ENCODE assay signal across 9 cellular contexts in the genomic region with DNA sequence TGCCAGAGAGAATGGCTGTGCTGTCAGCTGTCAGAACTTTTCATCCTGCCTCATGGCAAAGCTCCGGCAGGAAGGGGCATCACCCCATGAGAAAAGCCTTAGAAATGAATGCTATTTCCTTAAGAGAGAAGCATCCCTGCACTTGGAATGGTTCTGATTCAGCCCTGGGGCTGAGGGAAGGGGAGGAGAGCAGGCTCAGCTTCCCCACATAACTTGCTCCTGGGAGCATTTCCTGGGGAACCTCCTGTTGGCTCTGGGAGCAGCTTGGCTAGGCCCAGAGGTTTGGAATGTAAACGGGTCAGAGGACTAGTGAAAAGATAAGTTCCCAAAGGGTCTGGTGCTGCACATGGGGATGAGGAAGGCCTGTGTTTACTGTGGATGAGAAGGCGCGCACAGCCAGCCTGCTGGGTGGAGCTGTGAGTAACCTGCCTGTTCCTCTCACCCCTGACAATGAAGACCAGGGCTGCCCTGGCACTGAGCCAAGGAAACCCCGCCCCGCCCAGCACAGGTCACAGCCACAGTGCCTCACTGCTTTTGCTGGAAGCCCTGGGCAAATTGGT. TPM values are rescaled to one million over a fixed set of nuclear protein-coding genes. Genes with fewer than 3 reads are reported as not detected.
DNase-seq lines count a peak whose midpoint lies in the region; ATAC-seq, FAIRE-seq and TF ChIP-seq lines count a peak whose summit lies in the region.
"Had no signal": no experiment of that assay in that cellular context is flagged by ENCODE, and none has a peak within 500 bp of the region (broad histone marks: within the 10 kb centered on the region; RNA-seq: fewer than 3 reads in every experiment).

No MANE protein-coding gene starts in this region.

- TF ChIP-seq POLR2A in HepG2 (IDR thresholded peaks at IDR 0.05; ENCODE audit: insufficient read depth in 1 of 2, low read depth in 2 of 2, low read length in 2 of 2): no peak

- H3K79me2 ChIP-seq in mammary epithelial cell (ENCODE audit: insufficient read depth, low read length) (no peaks in the 10 kb centered on the region), HepG2 (ENCODE audit: insufficient read depth, low read length) (no peaks in the 10 kb centered on the region)

- TF ChIP-seq RAD21 in HepG2 (CRISPR knock-in tag; IDR thresholded peaks at IDR 0.05): no peak

- H3K9me3 Mint-ChIP-seq in CD4-positive, alpha-beta memory T cell: no peaks in the 10 kb centered on the region
- H3K9me3 Mint-ChIP-seq in T-cell: no peaks in the 10 kb centered on the region

- no peak overlapping the region for H3K27ac ChIP-seq in CD4-positive, alpha-beta memory T cell (ENCODE audit: low read depth, low read length)
- H3K27ac ChIP-seq in mammary epithelial cell (ENCODE audit: insufficient read depth, low read depth, low read length): peak overlapping the region; percentile 1
- no peak overlapping the region for H3K27ac ChIP-seq in HepG2 (ENCODE audit: extremely low read length, insufficient read depth, low read length)

- no peak overlapping the region for H3K4me3 ChIP-seq in CD4-positive, alpha-beta memory T cell (ENCODE audit: low read length in 2 of 2)
- H3K4me3 ChIP-seq in mammary epithelial cell (replicated peaks in 1 of 3; ENCODE audit: insufficient read depth in 1 of 3, low read depth in 2 of 3, low read length in 3 of 3): no peak overlapping the region
- H3K4me3 ChIP-seq in HepG2 (replicated peaks in 1 of 3; ENCODE audit: insufficient read depth in 1 of 3, low read depth in 2 of 3, low read length in 3 of 3): no peak overlapping the region
- H3K4me3 ChIP-seq: HAP-1 had no signal

- peaks cover 1 to 9% (median 6%) of the 10 kb centered on the region in 4 donors for H3K4me1 Mint-ChIP-seq in CD4-positive, alpha-beta memory T cell
- peaks cover 5 to 11% (median 7%) of the 10 kb centered on the region in 3 donors for H3K4me1 Mint-ChIP-seq in T-cell

- DNase-seq in CD4-positive, alpha-beta memory T cell: peak; percentile 31 to 55 (median 51)
- DNase-seq in NAMALWA (ENCODE audit: low spot score) (peak; percentile 79), T-cell (peak in 23 of 34 experiments; percentile 9 to 57 (median 30)), mammary epithelial cell (peak; percentile 82), HepG2 (ENCODE audit: low spot score) (no peak), D721Med (ENCODE audit: insufficient read length, low spot score) (no peak)
- DNase-seq in stimulated activated CD8-positive, alpha-beta memory T cell treated with anti-CD3 and anti-CD28 coated beads, Interleukin-7, amount 100 ng/mL, for 4 hours (ENCODE audit: low read depth in 2 of 2): peak; percentile 25 to 39

- peak overlapping the region in 3 of 7 donors; percentile 11 to 65 (median 28) for H3K27ac Mint-ChIP-seq in CD4-positive, alpha-beta memory T cell
- no peak overlapping the region for H3K27ac Mint-ChIP-seq in T-cell

- H3K9me3 ChIP-seq in CD4-positive, alpha-beta memory T cell (ENCODE audit: control insufficient read depth in 1 of 2, low read length in 2 of 2): no peaks in the 10 kb centered on the region
- H3K9me3 ChIP-seq in mammary epithelial cell (replicated peaks; ENCODE audit: insufficient read depth, low read length): no peaks in the 10 kb centered on the region
- no peaks in the 10 kb centered on the region for H3K9me3 ChIP-seq in HepG2 (ENCODE audit: low read length)
- H3K9me3 ChIP-seq: HAP-1 had no signal

- WGBS in mammary epithelial cell (ENCODE audit: low coverage, missing lambda C conversion rate): 0% methylated on average over 6 of the region's 6 CpGs
- whole genome bisulfite sequencing in HepG2 (ENCODE audit: low lambda C conversion rate): 10% methylated on average over 2 of the region's 6 CpGs

- TF ChIP-seq EP300 in HepG2 (IDR thresholded peaks at IDR 0.05; ENCODE audit: low read depth in 2 of 2, low read length in 2 of 2) (no peak), HepG2 (CRISPR knock-in tag; IDR thresholded peaks at IDR 0.05; ENCODE audit: borderline replicate concordance) (no peak)

- no peaks in the 10 kb centered on the region for H3K36me3 ChIP-seq in CD4-positive, alpha-beta memory T cell (ENCODE audit: insufficient read depth, low read length)
- H3K36me3 ChIP-seq in mammary epithelial cell (ENCODE audit: insufficient read depth, low read length) (no peaks in the 10 kb centered on the region), HepG2 (replicated peaks in 1 of 2; ENCODE audit: control insufficient read depth in 1 of 2, insufficient read depth in 2 of 2, low read length in 2 of 2) (no peaks in the 10 kb centered on the region)
- H3K36me3 ChIP-seq: HAP-1 had no signal

- H3K4me1 ChIP-seq in CD4-positive, alpha-beta memory T cell (ENCODE audit: insufficient read depth, low read length): peaks cover 7% of the 10 kb centered on the region
- H3K4me1 ChIP-seq in mammary epithelial cell (ENCODE audit: insufficient read depth, low read length) (peaks cover 21% of the 10 kb centered on the region), HepG2 (ENCODE audit: insufficient read depth, low read length) (no peaks in the 10 kb centered on the region)
- H3K4me1 ChIP-seq: HAP-1 had no signal

- no TSS peak for BruUV-seq in mammary epithelial cell (replicated peaks; lab: Mats Ljungman, UMichigan)
- BruUV-seq in HepG2 (replicated peaks; lab: Mats Ljungman, UMichigan): no TSS peak

- no peaks in the 10 kb centered on the region for H4K20me1 ChIP-seq in mammary epithelial cell (ENCODE audit: insufficient read depth, low read length)
- H4K20me1 ChIP-seq in HepG2 (ENCODE audit: insufficient read depth, low read length): no peaks in the 10 kb centered on the region

- dilution Hi-C loops in mammary epithelial cell (cut with HindIII; ENCODE audit: low sequenced_read_pairs): no loop called here

- FAIRE-seq in HepG2 (lab: Jason Lieb, UNC): no peak
- FAIRE-seq in D721Med (lab: Jason Lieb, UNC): no peak

- H3K27me3 ChIP-seq in CD4-positive, alpha-beta memory T cell (ENCODE audit: insufficient read depth, low read length): peaks cover 9% of the 10 kb centered on the region
- H3K27me3 ChIP-seq in mammary epithelial cell (ENCODE audit: insufficient read depth, low read length): no peaks in the 10 kb centered on the region
- H3K27me3 ChIP-seq in HepG2 (ENCODE audit: control insufficient read depth in 1 of 2, insufficient read depth in 2 of 2, low read length in 2 of 2): peaks cover 1 to 39% of the 10 kb centered on the region in 2 experiments; a peak in 2 of 5 replicates

- peak overlapping the region; percentile 49 for H3K4me2 ChIP-seq in mammary epithelial cell (ENCODE audit: insufficient read depth, low read depth, low read length)
- H3K4me2 ChIP-seq in HepG2 (ENCODE audit: low read depth, low read length): no peak overlapping the region

- in situ Hi-C loops in mammary epithelial cell (cut with MboI; ENCODE audit: low sequenced_read_pairs in 2 of 2): loop anchor here (10.0 kb wide), 2 partner anchors 106 to 206 kb away; no protein-coding TSS in a partner anchor
- in situ Hi-C loops in HepG2 (cut with HindIII; ENCODE audit: extremely low pct_ligation_motif_present, low pct_unique_long_range_greater_than_20kb): loop anchor here (10.0 kb wide), 1 partner anchor 206 kb away; no protein-coding TSS in a partner anchor

- H3K27me3 Mint-ChIP-seq in CD4-positive, alpha-beta memory T cell: peaks cover 6 to 10% of the 10 kb centered on the region in 2 donors
- H3K27me3 Mint-ChIP-seq in T-cell: peaks cover 6 to 7% of the 10 kb centered on the region in 2 donors

- no peaks in the 10 kb centered on the region for H3K36me3 Mint-ChIP-seq in CD4-positive, alpha-beta memory T cell
- H3K36me3 Mint-ChIP-seq in T-cell: no peaks in the 10 kb centered on the region

- H2AFZ ChIP-seq in mammary epithelial cell (ENCODE audit: low read depth, low read length) (peak overlapping the region; percentile 81), HepG2 (ENCODE audit: low read length) (no peak overlapping the region)

- POLR2A ChIA-PET in CD4-positive, alpha-beta memory T cell (lab: Charles Lee; ENCODE audit: partially characterized antibody): no interaction called here
- POLR2A ChIA-PET in T-cell (lab: Charles Lee) (interaction anchor here in 1 of 2 donors (0.5 kb wide), 1 partner anchor 459 kb away, joined by 3 read pairs; no protein-coding TSS in a partner anchor), HepG2 (lab: Yijun Ruan, JAX) (no interaction called here)

- CTCF ChIA-PET in CD4-positive, alpha-beta memory T cell (lab: Charles Lee; ENCODE audit: partially characterized antibody): interaction anchor here (1.7 to 17.7 kb wide), 3 partner anchors 7 to 213 kb away, joined by 4 to 424 read pairs (median 37); no protein-coding TSS in a partner anchor
- CTCF ChIA-PET in T-cell (lab: Charles Lee): interaction anchor here in 1 of 2 donors (1.9 kb wide), 1 partner anchor 213 kb away, joined by 6 read pairs; no protein-coding TSS in a partner anchor
- CTCF ChIA-PET in mammary epithelial cell (lab: Charles Lee; ENCODE audit: low non-redundant PET): interaction anchor here (0.6 kb wide), 1 partner anchor 78 kb away, joined by 4 read pairs; no protein-coding TSS in a partner anchor
- CTCF ChIA-PET in HepG2 (lab: Yijun Ruan, JAX; ENCODE audit: low intra/inter-chr PET ratio, low total read pairs): no interaction called here

- intact Hi-C loops in CD4-positive, alpha-beta memory T cell (cut with micrococcal nuclease): no loop called here
- intact Hi-C loops in mammary epithelial cell (cut with micrococcal nuclease): loop anchor here (2.0 kb wide), 1 partner anchor 18 kb away; no protein-coding TSS in a partner anchor
- intact Hi-C loops in HepG2 (cut with micrococcal nuclease; ENCODE audit: unreplicated experiment): no loop called here

- TF ChIP-seq CTCF in mammary epithelial cell (conservative IDR thresholded peaks at IDR 0.05 in 1 of 2, IDR thresholded peaks at IDR 0.05 in 1 of 2; ENCODE audit: extremely low read depth in 1 of 2, insufficient read depth in 1 of 2, low read depth in 1 of 2, low read length in 2 of 2) (no peak), HepG2 (CRISPR knock-in tag; IDR thresholded peaks at IDR 0.05) (no peak), D721Med (IDR thresholded peaks at IDR 0.05; ENCODE audit: insufficient read depth, missing control alignments) (no peak)

- peak in 3 of 4 experiments; percentile 55 to 73 (median 63) for ATAC-seq in T-cell (replicated peaks in 1 of 4)
- peak; percentile 31; the same call in 1 of the 3 replicates for ATAC-seq in HepG2
- ATAC-seq in GM21515 (IDR thresholded peaks at IDR 0.05; ENCODE audit: unreplicated experiment): no peak

- H3K4me3 Mint-ChIP-seq in CD4-positive, alpha-beta memory T cell: no peak overlapping the region
- H3K4me3 Mint-ChIP-seq in T-cell: no peak overlapping the region

- peak overlapping the region; percentile 12 for H3K9ac ChIP-seq in mammary epithelial cell (ENCODE audit: insufficient read depth, low read length)
- H3K9ac ChIP-seq in HepG2 (ENCODE audit: insufficient read depth, low read depth, low read length): no peak overlapping the region

RNA-seq across cellular contexts. Expression of a gene that starts 5.0 kb away (rescaled TPM):
- total RNA-seq in CD4-positive, alpha-beta memory T cell: not detected
- not detected for polyA plus RNA-seq in CD4-positive, alpha-beta memory T cell
- total RNA-seq in T-cell: under 1 TPM in 3 of 5 donors, not detected in 2; 0.13 to 0.18 (median 0.13) TPM
- total RNA-seq in mammary epithelial cell: under 1 TPM; under 0.01 to 0.12 TPM
- 0.03 TPM for polyA plus RNA-seq in mammary epithelial cell
- polyA minus RNA-seq in mammary epithelial cell: 1.6 TPM
- total RNA-seq in HepG2 (2016; rRNA removed; fragmentation: Illumina TruSeq; extraction: Trizol): not detected in 2 replicates
- not detected in 2 replicates for total RNA-seq in HepG2 (2016; cell fraction: cytosol; rRNA removed; fragmentation: Illumina TruSeq; extraction: Trizol; ENCODE audit: low read depth)
- total RNA-seq in HepG2 (2016; cell fraction: insoluble cytoplasmic fraction; rRNA removed; fragmentation: Illumina TruSeq; extraction: Trizol): not detected in 2 replicates
- total RNA-seq in HepG2 (2016; cell fraction: membrane; rRNA removed; fragmentation: Illumina TruSeq; extraction: Trizol): not detected in 2 replicates
- total RNA-seq in HepG2 (2016; cell fraction: nucleus; rRNA removed; fragmentation: Illumina TruSeq; extraction: Trizol): not detected in 2 replicates
- not detected in 2 replicates for polyA plus RNA-seq in HepG2 (2011; rRNA removed)
- not detected in 2 replicates for polyA plus RNA-seq in HepG2 (2011; cell fraction: cytosol; rRNA removed)
- not detected in 2 replicates for polyA plus RNA-seq in HepG2 (2011; cell fraction: nucleus; rRNA removed)
- polyA plus RNA-seq in HepG2 (2012): not detected in 2 replicates
- not detected in 2 replicates for polyA plus RNA-seq in HepG2 (2016; cell fraction: cytosol; fragmentation: Illumina TruSeq; extraction: Trizol; ENCODE audit: low read depth)
- not detected in 2 replicates for polyA plus RNA-seq in HepG2 (2016; cell fraction: insoluble cytoplasmic fraction; fragmentation: Illumina TruSeq; extraction: Trizol; ENCODE audit: low read depth)
- polyA plus RNA-seq in HepG2 (2016; cell fraction: membrane; fragmentation: Illumina TruSeq; extraction: Trizol; ENCODE audit: low read depth): not detected in 2 replicates
- not detected in 2 replicates for polyA plus RNA-seq in HepG2 (2016; cell fraction: nucleus; fragmentation: Illumina TruSeq; extraction: Trizol; ENCODE audit: insufficient read depth, low read depth)
- 0.05 TPM in 1 of 2 replicates, not detected in the other for polyA minus RNA-seq in HepG2 (2011; rRNA and poly(A)+ RNA removed; ENCODE audit: low replicate concordance)
- polyA minus RNA-seq in HepG2 (2011; cell fraction: cytosol; rRNA and poly(A)+ RNA removed): not detected in 2 replicates
- not detected in 2 replicates for polyA minus RNA-seq in HepG2 (2011; cell fraction: nucleus; rRNA and poly(A)+ RNA removed)

RNA-seq across cellular contexts. Expression of a gene that starts 13.3 kb away (rescaled TPM):
- total RNA-seq in CD4-positive, alpha-beta memory T cell: not detected
- polyA plus RNA-seq in CD4-positive, alpha-beta memory T cell: not detected
- total RNA-seq in T-cell (not detected), mammary epithelial cell (not detected), HepG2 (2016; rRNA removed; fragmentation: Illumina TruSeq; extraction: Trizol) (not detected in 2 replicates)
- polyA plus RNA-seq in mammary epithelial cell (not detected), HepG2 (2011; rRNA removed) (not detected in 2 replicates)
- not detected for polyA minus RNA-seq in mammary epithelial cell
- total RNA-seq in HepG2 (2016; cell fraction: cytosol; rRNA removed; fragmentation: Illumina TruSeq; extraction: Trizol; ENCODE audit: low read depth): not detected in 2 replicates
- not detected in 2 replicates for total RNA-seq in HepG2 (2016; cell fraction: insoluble cytoplasmic fraction; rRNA removed; fragmentation: Illumina TruSeq; extraction: Trizol)
- total RNA-seq in HepG2 (2016; cell fraction: membrane; rRNA removed; fragmentation: Illumina TruSeq; extraction: Trizol): not detected in 2 replicates
- not detected in 2 replicates for total RNA-seq in HepG2 (2016; cell fraction: nucleus; rRNA removed; fragmentation: Illumina TruSeq; extraction: Trizol)
- polyA plus RNA-seq in HepG2 (2011; cell fraction: cytosol; rRNA removed): not detected in 2 replicates
- polyA plus RNA-seq in HepG2 (2011; cell fraction: nucleus; rRNA removed): not detected in 2 replicates
- polyA plus RNA-seq in HepG2 (2012): not detected in 2 replicates
- polyA plus RNA-seq in HepG2 (2016; cell fraction: cytosol; fragmentation: Illumina TruSeq; extraction: Trizol; ENCODE audit: low read depth): not detected in 2 replicates
- polyA plus RNA-seq in HepG2 (2016; cell fraction: insoluble cytoplasmic fraction; fragmentation: Illumina TruSeq; extraction: Trizol; ENCODE audit: low read depth): not detected in 2 replicates
- polyA plus RNA-seq in HepG2 (2016; cell fraction: membrane; fragmentation: Illumina TruSeq; extraction: Trizol; ENCODE audit: low read depth): not detected in 2 replicates
- not detected in 2 replicates for polyA plus RNA-seq in HepG2 (2016; cell fraction: nucleus; fragmentation: Illumina TruSeq; extraction: Trizol; ENCODE audit: insufficient read depth, low read depth)
- polyA minus RNA-seq in HepG2 (2011; rRNA and poly(A)+ RNA removed; ENCODE audit: low replicate concordance): not detected in 2 replicates
- polyA minus RNA-seq in HepG2 (2011; cell fraction: cytosol; rRNA and poly(A)+ RNA removed): not detected in 2 replicates
- not detected in 2 replicates for polyA minus RNA-seq in HepG2 (2011; cell fraction: nucleus; rRNA and poly(A)+ RNA removed)

Comparison
In these comparisons a context has a peak if more than half of its experiments do, and no peak if none do; other contexts are left out.
1. DNase-seq: peak in CD4-positive, alpha-beta memory T cell (5 of 5), NAMALWA (single experiment), T-cell (23 of 34), mammary epithelial cell (single experiment) and stimulated activated CD8-positive, alpha-beta memory T cell treated with anti-CD3 and anti-CD28 coated beads, Interleukin-7, amount 100 ng/mL, for 4 hours (2 of 2); none in HepG2 (single experiment) and D721Med (single experiment).